ENCODE assay signal across 1 cellular context in genomic region chr16:54654429-54654828, GRCh38.
TF ChIP-seq lines count a peak whose summit lies in the region.

No MANE protein-coding gene starts in this region.

TF ChIP-seq in H1, 55 proteins besides CTCF, POLR2A, EP300 and RAD21:
- TF ChIP-seq EZH2 (IDR thresholded peaks at IDR 0.05; ENCODE audit: low read depth, low read length, severe bottlenecking) = no peak
- TF ChIP-seq KDM4A (IDR thresholded peaks at IDR 0.05; ENCODE audit: low read depth, low read length, severe bottlenecking) = no peak
- TF ChIP-seq ASH2L (IDR thresholded peaks at IDR 0.05; ENCODE audit: low read length) = no peak
- TF ChIP-seq TEAD4 (IDR thresholded peaks at IDR 0.05; ENCODE audit: low read depth, low read length) = no peak
- no peak for TF ChIP-seq GABPA (IDR thresholded peaks at IDR 0.05; ENCODE audit: borderline replicate concordance, insufficient read depth, low read length)
- no peak for TF ChIP-seq NRF1 (IDR thresholded peaks at IDR 0.05; ENCODE audit: low read depth, low read length)
- TF ChIP-seq, protein P1, sequence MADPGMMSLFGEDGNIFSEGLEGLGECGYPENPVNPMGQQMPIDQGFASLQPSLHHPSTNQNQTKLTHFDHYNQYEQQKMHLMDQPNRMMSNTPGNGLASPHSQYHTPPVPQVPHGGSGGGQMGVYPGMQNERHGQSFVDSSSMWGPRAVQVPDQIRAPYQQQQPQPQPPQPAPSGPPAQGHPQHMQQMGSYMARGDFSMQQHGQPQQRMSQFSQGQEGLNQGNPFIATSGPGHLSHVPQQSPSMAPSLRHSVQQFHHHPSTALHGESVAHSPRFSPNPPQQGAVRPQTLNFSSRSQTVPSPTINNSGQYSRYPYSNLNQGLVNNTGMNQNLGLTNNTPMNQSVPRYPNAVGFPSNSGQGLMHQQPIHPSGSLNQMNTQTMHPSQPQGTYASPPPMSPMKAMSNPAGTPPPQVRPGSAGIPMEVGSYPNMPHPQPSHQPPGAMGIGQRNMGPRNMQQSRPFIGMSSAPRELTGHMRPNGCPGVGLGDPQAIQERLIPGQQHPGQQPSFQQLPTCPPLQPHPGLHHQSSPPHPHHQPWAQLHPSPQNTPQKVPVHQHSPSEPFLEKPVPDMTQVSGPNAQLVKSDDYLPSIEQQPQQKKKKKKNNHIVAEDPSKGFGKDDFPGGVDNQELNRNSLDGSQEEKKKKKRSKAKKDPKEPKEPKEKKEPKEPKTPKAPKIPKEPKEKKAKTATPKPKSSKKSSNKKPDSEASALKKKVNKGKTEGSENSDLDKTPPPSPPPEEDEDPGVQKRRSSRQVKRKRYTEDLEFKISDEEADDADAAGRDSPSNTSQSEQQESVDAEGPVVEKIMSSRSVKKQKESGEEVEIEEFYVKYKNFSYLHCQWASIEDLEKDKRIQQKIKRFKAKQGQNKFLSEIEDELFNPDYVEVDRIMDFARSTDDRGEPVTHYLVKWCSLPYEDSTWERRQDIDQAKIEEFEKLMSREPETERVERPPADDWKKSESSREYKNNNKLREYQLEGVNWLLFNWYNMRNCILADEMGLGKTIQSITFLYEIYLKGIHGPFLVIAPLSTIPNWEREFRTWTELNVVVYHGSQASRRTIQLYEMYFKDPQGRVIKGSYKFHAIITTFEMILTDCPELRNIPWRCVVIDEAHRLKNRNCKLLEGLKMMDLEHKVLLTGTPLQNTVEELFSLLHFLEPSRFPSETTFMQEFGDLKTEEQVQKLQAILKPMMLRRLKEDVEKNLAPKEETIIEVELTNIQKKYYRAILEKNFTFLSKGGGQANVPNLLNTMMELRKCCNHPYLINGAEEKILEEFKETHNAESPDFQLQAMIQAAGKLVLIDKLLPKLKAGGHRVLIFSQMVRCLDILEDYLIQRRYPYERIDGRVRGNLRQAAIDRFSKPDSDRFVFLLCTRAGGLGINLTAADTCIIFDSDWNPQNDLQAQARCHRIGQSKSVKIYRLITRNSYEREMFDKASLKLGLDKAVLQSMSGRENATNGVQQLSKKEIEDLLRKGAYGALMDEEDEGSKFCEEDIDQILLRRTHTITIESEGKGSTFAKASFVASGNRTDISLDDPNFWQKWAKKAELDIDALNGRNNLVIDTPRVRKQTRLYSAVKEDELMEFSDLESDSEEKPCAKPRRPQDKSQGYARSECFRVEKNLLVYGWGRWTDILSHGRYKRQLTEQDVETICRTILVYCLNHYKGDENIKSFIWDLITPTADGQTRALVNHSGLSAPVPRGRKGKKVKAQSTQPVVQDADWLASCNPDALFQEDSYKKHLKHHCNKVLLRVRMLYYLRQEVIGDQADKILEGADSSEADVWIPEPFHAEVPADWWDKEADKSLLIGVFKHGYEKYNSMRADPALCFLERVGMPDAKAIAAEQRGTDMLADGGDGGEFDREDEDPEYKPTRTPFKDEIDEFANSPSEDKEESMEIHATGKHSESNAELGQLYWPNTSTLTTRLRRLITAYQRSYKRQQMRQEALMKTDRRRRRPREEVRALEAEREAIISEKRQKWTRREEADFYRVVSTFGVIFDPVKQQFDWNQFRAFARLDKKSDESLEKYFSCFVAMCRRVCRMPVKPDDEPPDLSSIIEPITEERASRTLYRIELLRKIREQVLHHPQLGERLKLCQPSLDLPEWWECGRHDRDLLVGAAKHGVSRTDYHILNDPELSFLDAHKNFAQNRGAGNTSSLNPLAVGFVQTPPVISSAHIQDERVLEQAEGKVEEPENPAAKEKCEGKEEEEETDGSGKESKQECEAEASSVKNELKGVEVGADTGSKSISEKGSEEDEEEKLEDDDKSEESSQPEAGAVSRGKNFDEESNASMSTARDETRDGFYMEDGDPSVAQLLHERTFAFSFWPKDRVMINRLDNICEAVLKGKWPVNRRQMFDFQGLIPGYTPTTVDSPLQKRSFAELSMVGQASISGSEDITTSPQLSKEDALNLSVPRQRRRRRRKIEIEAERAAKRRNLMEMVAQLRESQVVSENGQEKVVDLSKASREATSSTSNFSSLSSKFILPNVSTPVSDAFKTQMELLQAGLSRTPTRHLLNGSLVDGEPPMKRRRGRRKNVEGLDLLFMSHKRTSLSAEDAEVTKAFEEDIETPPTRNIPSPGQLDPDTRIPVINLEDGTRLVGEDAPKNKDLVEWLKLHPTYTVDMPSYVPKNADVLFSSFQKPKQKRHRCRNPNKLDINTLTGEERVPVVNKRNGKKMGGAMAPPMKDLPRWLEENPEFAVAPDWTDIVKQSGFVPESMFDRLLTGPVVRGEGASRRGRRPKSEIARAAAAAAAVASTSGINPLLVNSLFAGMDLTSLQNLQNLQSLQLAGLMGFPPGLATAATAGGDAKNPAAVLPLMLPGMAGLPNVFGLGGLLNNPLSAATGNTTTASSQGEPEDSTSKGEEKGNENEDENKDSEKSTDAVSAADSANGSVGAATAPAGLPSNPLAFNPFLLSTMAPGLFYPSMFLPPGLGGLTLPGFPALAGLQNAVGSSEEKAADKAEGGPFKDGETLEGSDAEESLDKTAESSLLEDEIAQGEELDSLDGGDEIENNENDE (IDR thresholded peaks at IDR 0.05; ENCODE audit: insufficient replicate concordance, low read length) = no peak
- no peak for TF ChIP-seq KDM1A (IDR thresholded peaks at IDR 0.05; ENCODE audit: borderline replicate concordance, low read length)
- TF ChIP-seq SIRT6 (IDR thresholded peaks at IDR 0.05; ENCODE audit: low read length) = no peak
- no peak for TF ChIP-seq TAF7 (optimal IDR thresholded peaks at IDR 0.05; ENCODE audit: borderline replicate concordance, low read depth, low read length)
- no peak for TF ChIP-seq YY1 (IDR thresholded peaks at IDR 0.05; ENCODE audit: low read depth, low read length)
- TF ChIP-seq MAX (IDR thresholded peaks at IDR 0.05) = no peak
- TF ChIP-seq RXRA (IDR thresholded peaks at IDR 0.05; ENCODE audit: insufficient read depth, low read depth, low read length) = no peak
- no peak for TF ChIP-seq KDM5A (IDR thresholded peaks at IDR 0.05; ENCODE audit: low read length)
- TF ChIP-seq CBX5 (IDR thresholded peaks at IDR 0.05; ENCODE audit: low read depth, low read length) = no peak
- no peak for TF ChIP-seq NANOG (IDR thresholded peaks at IDR 0.05; ENCODE audit: insufficient read depth, low read depth, low read length, poor library complexity, severe bottlenecking)
- TF ChIP-seq USF2 (IDR thresholded peaks at IDR 0.05; ENCODE audit: low read length) = no peak
- TF ChIP-seq SP2 (IDR thresholded peaks at IDR 0.05; ENCODE audit: low read length) = no peak
- no peak for TF ChIP-seq BRCA1 (IDR thresholded peaks at IDR 0.05; ENCODE audit: low read depth, low read length)
- no peak for TF ChIP-seq POLR2AphosphoS5 (IDR thresholded peaks at IDR 0.05; ENCODE audit: low read depth, low read length)
